Comparison of ENCODE assay signal across 27 cellular contexts in genomic region chr20:3245711-3246110, GRCh38. TPM values are rescaled to one million over a fixed set of nuclear protein-coding genes. Genes with fewer than 3 reads are reported as not detected.
"Had no signal": no experiment of that assay in that cellular context is flagged by ENCODE, and none has a peak within 500 bp of the region (broad histone marks: within the 10 kb centered on the region; RNA-seq: fewer than 3 reads in every experiment).

No MANE protein-coding gene starts in this region.

- H3K27me3 ChIP-seq: ovary, right atrium auricular region, uterus had no signal

- H3K4me1 Mint-ChIP-seq: mesothelial cell of epicardium had no signal

- H3K4me2 ChIP-seq: hepatocyte, neural progenitor cell had no signal

- H3K4me3 Mint-ChIP-seq: mesothelial cell of epicardium; natural killer cell; nephron progenitor cell; neural progenitor cell; stimulated activated effector memory CD8-positive, alpha-beta T cell treated with anti-CD3 and anti-CD28 coated beads, Interleukin-12 subunit alpha, Interleukin-12 subunit beta, amount 100 ng/mL, for 72 hours; type B pancreatic cell had no signal

- DNase-seq: islet precursor cell; left ventricle myocardium inferior; mesendoderm; naive B cell; natural killer cell; nephron progenitor cell; occipital lobe; ovary; stimulated activated CD4-positive, alpha-beta T cell treated with anti-CD3 and anti-CD28 coated beads, Interleukin-12 subunit alpha, Interleukin-12 subunit beta, amount 100 ng/mL, for 4 hours; stimulated activated CD4-positive, alpha-beta T cell treated with anti-CD3 and anti-CD28 coated beads, Interleukin-15, amount 100 ng/mL, for 24 hours; stimulated activated CD4-positive, alpha-beta T cell treated with anti-CD3 and anti-CD28 coated beads, Interleukin-2, amount 100 ng/mL, for 24 hours; stimulated activated CD4-positive, alpha-beta T cell treated with anti-CD3 and anti-CD28 coated beads, Interleukin-4, amount 100 ng/mL, for 24 hours; stimulated activated naive CD4-positive, alpha-beta T cell; uterus had no signal

- H3K4me3 ChIP-seq: hepatocyte, left ventricle myocardium inferior, lung, neural progenitor cell, ovary, right atrium auricular region, skin epidermis, suprapubic skin, thoracic aorta, tibial nerve, uterus had no signal

- ATAC-seq: natural killer cell; sciatic nerve; stimulated activated effector memory CD8-positive, alpha-beta T cell treated with anti-CD3 and anti-CD28 coated beads, Interleukin-12 subunit alpha, Interleukin-12 subunit beta, amount 100 ng/mL, for 72 hours had no signal

- H3K27ac ChIP-seq: hepatocyte, left ventricle myocardium inferior, neural progenitor cell, neutrophil, ovary, right atrium auricular region, skin epidermis, suprapubic skin, thoracic aorta, tibial nerve, uterus had no signal

- H3K36me3 ChIP-seq: neural progenitor cell, neutrophil, ovary, right atrium auricular region, thoracic aorta, uterus had no signal

- H3K9ac ChIP-seq: neural progenitor cell had no signal

- H3K27ac Mint-ChIP-seq: mesothelial cell of epicardium, natural killer cell, nephron progenitor cell, neural progenitor cell, type B pancreatic cell had no signal

- H3K36me3 Mint-ChIP-seq: naive B cell; natural killer cell; stimulated activated effector memory CD8-positive, alpha-beta T cell treated with anti-CD3 and anti-CD28 coated beads, Interleukin-12 subunit alpha, Interleukin-12 subunit beta, amount 100 ng/mL, for 72 hours had no signal

- H3K79me2 ChIP-seq: hepatocyte had no signal

- H3K9me3 ChIP-seq: left ventricle myocardium inferior, neutrophil, ovary, right atrium auricular region, suprapubic skin, thoracic aorta, tibial nerve, uterus had no signal

- H3K9me3 Mint-ChIP-seq: mesothelial cell of epicardium; naive B cell; natural killer cell; neural progenitor cell; stimulated activated effector memory CD8-positive, alpha-beta T cell treated with anti-CD3 and anti-CD28 coated beads, Interleukin-12 subunit alpha, Interleukin-12 subunit beta, amount 100 ng/mL, for 72 hours; type B pancreatic cell had no signal

- H2AFZ ChIP-seq: hepatocyte, neural progenitor cell had no signal

RNA-seq across cellular contexts. Expression of gene SLC4A11, which starts 6.7 kb away (rescaled TPM):
- total RNA-seq: occipital lobe had no signal
